ENCODE assay signal across 20 cellular contexts in the genomic region with DNA sequence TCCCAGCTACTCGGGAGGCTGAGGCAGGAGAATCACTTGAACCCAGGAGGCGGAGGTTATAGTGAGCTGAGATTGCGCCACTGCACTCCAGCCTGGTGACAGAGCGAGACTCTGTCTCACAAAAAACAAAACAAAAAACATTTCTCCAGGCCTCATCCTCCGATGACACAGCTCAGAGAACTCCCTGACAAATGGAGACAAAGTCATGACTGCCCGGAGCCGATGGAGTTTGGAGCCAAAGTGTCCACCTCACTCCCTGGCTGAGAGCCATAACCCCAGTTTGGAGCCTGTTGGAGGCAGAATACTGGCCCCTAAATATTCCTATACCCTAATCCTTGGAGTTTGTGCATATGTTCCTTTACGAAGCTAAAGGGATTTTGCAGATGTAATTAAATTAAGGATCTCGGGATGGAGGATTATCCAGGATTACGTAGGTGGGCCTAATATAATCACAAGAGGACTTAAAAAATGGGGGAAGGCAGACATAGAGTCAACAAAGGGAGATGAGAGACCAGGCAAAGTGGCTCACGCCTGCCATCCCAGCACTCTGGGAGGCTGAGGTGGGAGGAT. TPM values are rescaled to one million over a fixed set of nuclear protein-coding genes. Genes with fewer than 3 reads are reported as not detected.
DNase-seq lines count a peak whose midpoint lies in the region; ATAC-seq and TF ChIP-seq lines count a peak whose summit lies in the region.
"Had no signal": no experiment of that assay in that cellular context is flagged by ENCODE, and none has a peak within 500 bp of the region (broad histone marks: within the 10 kb centered on the region; RNA-seq: fewer than 3 reads in every experiment).

No MANE protein-coding gene starts in this region.

- TF ChIP-seq CTCF in neural crest cell (conservative IDR thresholded peaks at IDR 0.05) (no peak), suprapubic skin (IDR thresholded peaks at IDR 0.05) (no peak)

- DNase-seq in EH (ENCODE audit: low read depth) (peak; percentile 59), MG63 (peak; percentile 72), astrocyte of the hippocampus (ENCODE audit: low read depth, low spot score) (peak; percentile 31), neural crest cell (ENCODE audit: low read depth, low spot score) (no peak), COR-L47 (lab: John Stamatoyannopoulos, UW) (no peak), suprapubic skin (ENCODE audit: low spot score in 2 of 2) (no peak), NCI-H446 treated with DMSO at 0.1 percent for 48 hours (lab: John Stamatoyannopoulos, UW) (no peak)
- DNase-seq in naive thymus-derived CD8-positive, alpha-beta T cell, result no peak
- DNase-seq: endodermal cell; GOT3; mesendoderm; NCI-H187; NCI-H226; stimulated activated naive CD8-positive, alpha-beta T cell treated with anti-CD3 and anti-CD28 coated beads, Interleukin-15, Interleukin-2, amounts not matched to agents 100 U/mL and 50 U/mL, for 24 hours; T1000; transverse colon had no signal

- no peak for TF ChIP-seq POLR2A in suprapubic skin (IDR thresholded peaks at IDR 0.05)

- no peak overlapping the region for H3K27ac Mint-ChIP-seq in neural crest cell (ENCODE audit: unreplicated experiment)
- H3K27ac Mint-ChIP-seq in naive thymus-derived CD8-positive, alpha-beta T cell, result no peak overlapping the region
- H3K27ac Mint-ChIP-seq: activated naive CD4-positive, alpha-beta T cell treated with anti-CD3 and anti-CD28 coated beads, Interleukin-2, amount 50 U/mL, for 24 hours; endodermal cell had no signal

- no peak for ATAC-seq in naive thymus-derived CD8-positive, alpha-beta T cell
- ATAC-seq: activated CD4-positive, CD25-positive, alpha-beta regulatory T cell treated with anti-CD3 and anti-CD28 coated beads, Interleukin-2, amount 50 U/mL, for 24 hours; stimulated activated naive CD8-positive, alpha-beta T cell treated with anti-CD3 and anti-CD28 coated beads, Interleukin-15, Interleukin-2, amounts not matched to agents 100 U/mL and 50 U/mL, for 24 hours had no signal

- no peak overlapping the region for H3K27ac ChIP-seq in suprapubic skin

- H3K9me3 ChIP-seq in MG63 (no peaks in the 10 kb centered on the region), suprapubic skin (no peaks in the 10 kb centered on the region)
- H3K9me3 ChIP-seq: transverse colon had no signal

- WGBS in suprapubic skin, result 81% methylated on average over 11 of the region's 11 CpGs

- peaks cover 12% of the 10 kb centered on the region for H3K4me1 Mint-ChIP-seq in neural crest cell
- no peaks in the 10 kb centered on the region for H3K4me1 Mint-ChIP-seq in naive thymus-derived CD8-positive, alpha-beta T cell
- H3K4me1 Mint-ChIP-seq: activated naive CD4-positive, alpha-beta T cell treated with anti-CD3 and anti-CD28 coated beads, Interleukin-2, amount 50 U/mL, for 24 hours; endodermal cell; nephron had no signal

- H3K9me3 Mint-ChIP-seq in neural crest cell, result no peaks in the 10 kb centered on the region
- H3K9me3 Mint-ChIP-seq in naive thymus-derived CD8-positive, alpha-beta T cell, result no peaks in the 10 kb centered on the region
- H3K9me3 Mint-ChIP-seq: activated naive CD4-positive, alpha-beta T cell treated with anti-CD3 and anti-CD28 coated beads, Interleukin-2, amount 50 U/mL, for 24 hours; endodermal cell; nephron had no signal

- POLR2A ChIA-PET in naive thymus-derived CD8-positive, alpha-beta T cell (lab: Charles Lee), result no interaction called here

- H3K27me3 ChIP-seq in MG63, result no peaks in the 10 kb centered on the region
- no peaks in the 10 kb centered on the region for H3K27me3 ChIP-seq in suprapubic skin
- H3K27me3 ChIP-seq: transverse colon had no signal

- H3K36me3 Mint-ChIP-seq in neural crest cell (ENCODE audit: low read depth), result no peaks in the 10 kb centered on the region
- H3K36me3 Mint-ChIP-seq in naive thymus-derived CD8-positive, alpha-beta T cell, result no peaks in the 10 kb centered on the region
- H3K36me3 Mint-ChIP-seq: activated naive CD4-positive, alpha-beta T cell treated with anti-CD3 and anti-CD28 coated beads, Interleukin-2, amount 50 U/mL, for 24 hours had no signal

- no peaks in the 10 kb centered on the region for H3K27me3 Mint-ChIP-seq in neural crest cell (ENCODE audit: low read depth)
- H3K27me3 Mint-ChIP-seq in naive thymus-derived CD8-positive, alpha-beta T cell, result no peaks in the 10 kb centered on the region
- H3K27me3 Mint-ChIP-seq: activated naive CD4-positive, alpha-beta T cell treated with anti-CD3 and anti-CD28 coated beads, Interleukin-2, amount 50 U/mL, for 24 hours had no signal

- H3K4me3 ChIP-seq in MG63 (no peak overlapping the region), suprapubic skin (no peak overlapping the region)
- H3K4me3 ChIP-seq: transverse colon had no signal

- H3K36me3 ChIP-seq in MG63 (no peaks in the 10 kb centered on the region), suprapubic skin (no peaks in the 10 kb centered on the region)
- H3K36me3 ChIP-seq: transverse colon had no signal

- peaks cover 8% of the 10 kb centered on the region for H3K4me1 ChIP-seq in suprapubic skin

- peak overlapping the region; percentile 20 for H3K4me3 Mint-ChIP-seq in neural crest cell
- H3K4me3 Mint-ChIP-seq in naive thymus-derived CD8-positive, alpha-beta T cell, result no peak overlapping the region
- H3K4me3 Mint-ChIP-seq: activated naive CD4-positive, alpha-beta T cell treated with anti-CD3 and anti-CD28 coated beads, Interleukin-2, amount 50 U/mL, for 24 hours; endodermal cell; nephron had no signal

- no peak for TF ChIP-seq EP300 in suprapubic skin (IDR thresholded peaks at IDR 0.05)

RNA-seq across cellular contexts. Expression of a gene that starts 22.7 kb away (rescaled TPM):
- total RNA-seq in MG63 (2014; rRNA removed; shearing (Covaris generic); ENCODE audit: low replicate concordance), result not detected in 2 replicates
- 1.0 and 1.1 TPM in 2 replicates for total RNA-seq in neural crest cell
- under 1 TPM in 2 of 4 donors, not detected in 2; 0.42 to 0.95 TPM for total RNA-seq in suprapubic skin
- total RNA-seq in naive thymus-derived CD8-positive, alpha-beta T cell, result not detected
- polyA plus RNA-seq in naive thymus-derived CD8-positive, alpha-beta T cell, result under 1 TPM in 2 of 3 donors, not detected in 1; 0.62 to 0.85 TPM

RNA-seq across cellular contexts. Expression of a gene that starts 28.0 kb away (rescaled TPM):
- total RNA-seq in MG63 (2014; rRNA removed; shearing (Covaris generic); ENCODE audit: low replicate concordance), result 74.2 and 95.2 TPM in 2 replicates
- total RNA-seq in neural crest cell, result 200 and 209 TPM in 2 replicates
- 10 to 100 TPM; 47.4 to 67.6 (median 65.8) TPM for total RNA-seq in suprapubic skin
- total RNA-seq in naive thymus-derived CD8-positive, alpha-beta T cell, result 10 to 100 TPM; 36.5 to 38.2 TPM
- 1 to 10 TPM; 1.4 to 1.9 (median 1.7) TPM for polyA plus RNA-seq in naive thymus-derived CD8-positive, alpha-beta T cell

RNA-seq across cellular contexts. Expression of a gene that starts 38.0 kb away (rescaled TPM):
- 0.44 and 1.7 TPM in 2 replicates for total RNA-seq in MG63 (2014; rRNA removed; shearing (Covaris generic); ENCODE audit: low replicate concordance)
- 0.49 TPM in 1 of 2 replicates, not detected in the other for total RNA-seq in neural crest cell
- 10 to 100 TPM in 1 of 4 donors, 1 to 10 TPM in 3; 3.8 to 30.4 (median 8.6) TPM for total RNA-seq in suprapubic skin
- 1 to 10 TPM; 2.3 to 3.2 TPM for total RNA-seq in naive thymus-derived CD8-positive, alpha-beta T cell
- 10 to 100 TPM in 1 of 3 donors, 1 to 10 TPM in 2; 5.7 to 12.4 (median 9.7) TPM for polyA plus RNA-seq in naive thymus-derived CD8-positive, alpha-beta T cell
- total RNA-seq: skeletal muscle tissue had no signal

Comparison
In these comparisons a context has a peak if more than half of its experiments do, and no peak if none do; other contexts are left out.
1. DNase-seq: peak in EH (single experiment), MG63 (single experiment) and astrocyte of the hippocampus (single experiment); none in neural crest cell (single experiment), COR-L47 (single experiment), suprapubic skin (0 of 2), naive thymus-derived CD8-positive, alpha-beta T cell (0 of 10) and NCI-H446 treated with DMSO at 0.1 percent for 48 hours (single experiment).